ENCODE assay signal across 20 cellular contexts in genomic region chr17:48715496-48716399, GRCh38. TPM values are rescaled to one million over a fixed set of nuclear protein-coding genes. Genes with fewer than 3 reads are reported as not detected.
DNase-seq lines count a peak whose midpoint lies in the region; ATAC-seq and TF ChIP-seq lines count a peak whose summit lies in the region.
"Had no signal": no experiment of that assay in that cellular context is flagged by ENCODE, and none has a peak within 500 bp of the region (broad histone marks: within the 10 kb centered on the region; RNA-seq: fewer than 3 reads in every experiment).

No MANE protein-coding gene starts in this region.

- peak overlapping the region; percentile 17 for H3K27ac ChIP-seq in PC-3 (ENCODE audit: low read length)
- H3K27ac ChIP-seq: neural progenitor cell, prostate gland had no signal

- H3K9me3 ChIP-seq in HAP-1 = no peaks in the 10 kb centered on the region; the same call in 1 of the 2 replicates
- no peaks in the 10 kb centered on the region for H3K9me3 ChIP-seq in MG63
- no peaks in the 10 kb centered on the region for H3K9me3 ChIP-seq in PC-3 (ENCODE audit: low read length)
- H3K9me3 ChIP-seq: prostate gland had no signal

- peaks cover 64% of the 10 kb centered on the region for H3K27me3 Mint-ChIP-seq in activated CD4-positive, alpha-beta T cell treated with anti-CD3 and anti-CD28 coated beads for 36 hours

- in situ Hi-C loops in HAP-1 (cut with MboI; ENCODE audit: low sequenced_read_pairs) = no loop called here

- no peak overlapping the region for H3K9ac ChIP-seq in PC-3 (ENCODE audit: low read length)
- H3K9ac ChIP-seq: neural progenitor cell had no signal

- H3K36me3 ChIP-seq in HAP-1 (replicated peaks) (no peaks in the 10 kb centered on the region), MG63 (no peaks in the 10 kb centered on the region), PC-3 (ENCODE audit: low read depth, low read length) (no peaks in the 10 kb centered on the region)
- H3K36me3 ChIP-seq: neural progenitor cell, prostate gland had no signal

- H3K27ac Mint-ChIP-seq in activated CD4-positive, alpha-beta T cell treated with anti-CD3 and anti-CD28 coated beads for 36 hours = no peak overlapping the region
- H3K27ac Mint-ChIP-seq: activated naive CD8-positive, alpha-beta T cell treated with anti-CD3 and anti-CD28 coated beads for 36 hours; activated T-helper 17 cell treated with anti-CD3 and anti-CD28 coated beads, Interleukin-2, amount 50 U/mL, for 72 hours; neural progenitor cell had no signal

- peak overlapping the region; percentile 21; the same call in 1 of the 2 replicates for H2AFZ ChIP-seq in PC-3 (ENCODE audit: low read length)
- H2AFZ ChIP-seq: neural progenitor cell had no signal

- H3K4me1 Mint-ChIP-seq in activated CD4-positive, alpha-beta T cell treated with anti-CD3 and anti-CD28 coated beads for 36 hours = peaks cover 14% of the 10 kb centered on the region

- no peaks in the 10 kb centered on the region for H3K9me2 ChIP-seq in PC-3 (replicated peaks; ENCODE audit: low read length)

- H3K4me3 ChIP-seq in HAP-1 = no peak overlapping the region
- no peak overlapping the region for H3K4me3 ChIP-seq in MG63
- peak overlapping the region; percentile 7; the same call in 1 of the 2 replicates for H3K4me3 ChIP-seq in PC-3 (ENCODE audit: low read length)
- H3K4me3 ChIP-seq: neural progenitor cell, prostate gland had no signal

- POLR2A ChIA-PET in PC-3 (lab: Charles Lee; ENCODE audit: unreplicated experiment) = interaction anchor here (0.6 kb wide), 1 partner anchor 44 kb away, joined by 3 read pairs; no protein-coding TSS in a partner anchor
- POLR2A ChIA-PET in activated CD4-positive, alpha-beta T cell treated with anti-CD3 and anti-CD28 coated beads for 36 hours (lab: Charles Lee) = interaction anchor here (0.6 kb wide), 1 partner anchor 224 kb away, joined by 3 read pairs; no protein-coding TSS in a partner anchor

- CTCF ChIA-PET in PC-3 (lab: Charles Lee) = interaction anchor here (0.6 kb wide), 1 partner anchor 164 kb away, joined by 4 read pairs; no protein-coding TSS in a partner anchor
- CTCF ChIA-PET in activated CD4-positive, alpha-beta T cell treated with anti-CD3 and anti-CD28 coated beads for 36 hours (lab: Charles Lee) = interaction anchor here (0.6 to 3.0 kb wide), 3 partner anchors 37 to 177 kb away, joined by 3 to 14 read pairs (median 3); partner anchors contain the start of gene ATP5MC1

- no peaks in the 10 kb centered on the region for H3K9me3 Mint-ChIP-seq in activated CD4-positive, alpha-beta T cell treated with anti-CD3 and anti-CD28 coated beads for 36 hours (ENCODE audit: low read depth)
- H3K9me3 Mint-ChIP-seq: activated naive CD8-positive, alpha-beta T cell treated with anti-CD3 and anti-CD28 coated beads for 36 hours; activated T-helper 17 cell treated with anti-CD3 and anti-CD28 coated beads, Interleukin-2, amount 50 U/mL, for 72 hours; neural progenitor cell had no signal

- DNase-seq in HAP-1 (ENCODE audit: low spot score in 2 of 2) (peak; percentile 29 to 38), MG63 (peak; percentile 33), PC-3 (peak; percentile 53), islet precursor cell (peak; percentile 60), COLO668 (lab: John Stamatoyannopoulos, UW; ENCODE audit: unreplicated experiment) (no peak), GDM1 (lab: John Stamatoyannopoulos, UW) (no peak)
- DNase-seq in activated CD4-positive, alpha-beta T cell treated with anti-CD3 and anti-CD28 coated beads for 36 hours = no peak
- DNase-seq in stimulated activated CD4-positive, alpha-beta T cell treated with anti-CD3 and anti-CD28 coated beads, Interleukin-12 subunit alpha, Interleukin-12 subunit beta, amount 100 ng/mL, for 4 hours = no peak
- DNase-seq: activated CD4-positive, alpha-beta T cell treated with anti-CD3 and anti-CD28 coated beads for 1 hour; activated naive CD8-positive, alpha-beta T cell treated with anti-CD3 and anti-CD28 coated beads for 36 hours; Right ventricle myocardium superior; small intestine had no signal

- peaks cover 50% of the 10 kb centered on the region for H3K79me2 ChIP-seq in PC-3 (ENCODE audit: low read length)

- intact Hi-C loops in PC-3 (cut with micrococcal nuclease) = no loop called here
- intact Hi-C loops in activated CD4-positive, alpha-beta T cell treated with anti-CD3 and anti-CD28 coated beads for 36 hours (cut with DNase I, micrococcal nuclease) = loop anchor here (2.0 kb wide), 2 partner anchors 37 to 101 kb away; partner anchors contain the start of gene HOXB8 (in 1 of the 2)

- H3K36me3 Mint-ChIP-seq in activated CD4-positive, alpha-beta T cell treated with anti-CD3 and anti-CD28 coated beads for 36 hours (ENCODE audit: low read depth) = peaks cover 3% of the 10 kb centered on the region
- H3K36me3 Mint-ChIP-seq: neural progenitor cell had no signal

- peak overlapping the region; percentile 45 for H3K4me2 ChIP-seq in PC-3 (ENCODE audit: low read length)
- H3K4me2 ChIP-seq: neural progenitor cell had no signal

- BruUV-seq in PC-3 (replicated peaks; lab: Mats Ljungman, UMichigan) = no TSS peak

- peaks cover 4% of the 10 kb centered on the region; the same call in 1 of the 2 replicates for H3K4me1 ChIP-seq in HAP-1
- peaks cover 27% of the 10 kb centered on the region for H3K4me1 ChIP-seq in PC-3 (ENCODE audit: insufficient read depth, low read length)
- H3K4me1 ChIP-seq: neural progenitor cell, prostate gland had no signal

- no peak overlapping the region for H3K4me3 Mint-ChIP-seq in activated CD4-positive, alpha-beta T cell treated with anti-CD3 and anti-CD28 coated beads for 36 hours
- H3K4me3 Mint-ChIP-seq: activated naive CD8-positive, alpha-beta T cell treated with anti-CD3 and anti-CD28 coated beads for 36 hours; activated T-helper 17 cell treated with anti-CD3 and anti-CD28 coated beads, Interleukin-2, amount 50 U/mL, for 72 hours; neural progenitor cell had no signal

- H3K27me3 ChIP-seq in HAP-1 (ENCODE audit: low read depth) (peaks cover 1% of the 10 kb centered on the region), MG63 (no peaks in the 10 kb centered on the region), PC-3 (ENCODE audit: low read length) (no peaks in the 10 kb centered on the region)

- H3F3A ChIP-seq in PC-3 (ENCODE audit: low read length, unreplicated experiment) = no peaks in the 10 kb centered on the region

- H4K20me1 ChIP-seq in PC-3 (ENCODE audit: low read length) = no peaks in the 10 kb centered on the region

- peak; percentile 4 for ATAC-seq in PC-3
- ATAC-seq in activated CD4-positive, alpha-beta T cell treated with anti-CD3 and anti-CD28 coated beads for 36 hours = no peak
- ATAC-seq: activated T-helper 17 cell treated with anti-CD3 and anti-CD28 coated beads, Interleukin-2, amount 50 U/mL, for 72 hours; left lobe of liver had no signal

- TF ChIP-seq CTCF in PC-3 (conservative IDR thresholded peaks at IDR 0.05; ENCODE audit: low read depth, low read length) = no peak

RNA-seq across cellular contexts. Expression of gene PRAC1, which starts 6.6 kb away (rescaled TPM):
- total RNA-seq in MG63 (2014; rRNA removed; shearing (Covaris generic); ENCODE audit: low replicate concordance) = not detected in 2 replicates
- 33.5 and 44.4 TPM in 2 replicates for total RNA-seq in PC-3 (2014; rRNA removed)
- not detected for total RNA-seq in activated CD4-positive, alpha-beta T cell treated with anti-CD3 and anti-CD28 coated beads for 36 hours
- total RNA-seq: activated naive CD8-positive, alpha-beta T cell treated with anti-CD3 and anti-CD28 coated beads for 36 hours; activated T-helper 17 cell treated with anti-CD3 and anti-CD28 coated beads, Interleukin-2, amount 50 U/mL, for 72 hours; chondrocyte; left lobe of liver; mononuclear cell; Right ventricle myocardium superior; T-helper 2 cell treated with Interferon-gamma antibody and Interleukin-4, amounts not matched to agents 100 ng/mL and 5 ng/mL, for 36 hours; ureter had no signal

RNA-seq across cellular contexts. Expression of gene PRAC2, which starts 7.2 kb away (rescaled TPM):
- total RNA-seq in MG63 (2014; rRNA removed; shearing (Covaris generic); ENCODE audit: low replicate concordance) = 5.0 TPM in 1 of 2 replicates, not detected in the other
- total RNA-seq in PC-3 (2014; rRNA removed) = 44.1 and 51.4 TPM in 2 replicates
- not detected for total RNA-seq in activated CD4-positive, alpha-beta T cell treated with anti-CD3 and anti-CD28 coated beads for 36 hours
- total RNA-seq: activated naive CD8-positive, alpha-beta T cell treated with anti-CD3 and anti-CD28 coated beads for 36 hours; activated T-helper 17 cell treated with anti-CD3 and anti-CD28 coated beads, Interleukin-2, amount 50 U/mL, for 72 hours; chondrocyte; left lobe of liver; mononuclear cell; Right ventricle myocardium superior; T-helper 2 cell treated with Interferon-gamma antibody and Interleukin-4, amounts not matched to agents 100 ng/mL and 5 ng/mL, for 36 hours; ureter had no signal

RNA-seq across cellular contexts. Expression of gene HOXB13, which starts 12.8 kb away (rescaled TPM):
- 6.1 and 10.2 TPM in 2 replicates for total RNA-seq in MG63 (2014; rRNA removed; shearing (Covaris generic); ENCODE audit: low replicate concordance)
- total RNA-seq in PC-3 (2014; rRNA removed) = 80.8 and 96.5 TPM in 2 replicates
- total RNA-seq in activated CD4-positive, alpha-beta T cell treated with anti-CD3 and anti-CD28 coated beads for 36 hours = not detected
- total RNA-seq: activated naive CD8-positive, alpha-beta T cell treated with anti-CD3 and anti-CD28 coated beads for 36 hours; activated T-helper 17 cell treated with anti-CD3 and anti-CD28 coated beads, Interleukin-2, amount 50 U/mL, for 72 hours; chondrocyte; mononuclear cell; Right ventricle myocardium superior; T-helper 2 cell treated with Interferon-gamma antibody and Interleukin-4, amounts not matched to agents 100 ng/mL and 5 ng/mL, for 36 hours; ureter had no signal

Comparison
In these comparisons a context has a peak if more than half of its experiments do, and no peak if none do; other contexts are left out.
1. DNase-seq: peak in HAP-1 (2 of 2), MG63 (single experiment), PC-3 (single experiment) and islet precursor cell (single experiment); none in activated CD4-positive, alpha-beta T cell treated with anti-CD3 and anti-CD28 coated beads for 36 hours (single experiment), COLO668 (single experiment), GDM1 (single experiment) and stimulated activated CD4-positive, alpha-beta T cell treated with anti-CD3 and anti-CD28 coated beads, Interleukin-12 subunit alpha, Interleukin-12 subunit beta, amount 100 ng/mL, for 4 hours (single experiment).
2. RNA of gene PRAC1, which starts 6.6 kb away (total RNA-seq): 33.5 to 44.4 TPM in PC-3; not detected in MG63 and not detected in activated CD4-positive, alpha-beta T cell treated with anti-CD3 and anti-CD28 coated beads for 36 hours; every median in the first group is over 10 times any median in the second.